3 cellular contexts compared by ENCODE assay signal in the genomic region with DNA sequence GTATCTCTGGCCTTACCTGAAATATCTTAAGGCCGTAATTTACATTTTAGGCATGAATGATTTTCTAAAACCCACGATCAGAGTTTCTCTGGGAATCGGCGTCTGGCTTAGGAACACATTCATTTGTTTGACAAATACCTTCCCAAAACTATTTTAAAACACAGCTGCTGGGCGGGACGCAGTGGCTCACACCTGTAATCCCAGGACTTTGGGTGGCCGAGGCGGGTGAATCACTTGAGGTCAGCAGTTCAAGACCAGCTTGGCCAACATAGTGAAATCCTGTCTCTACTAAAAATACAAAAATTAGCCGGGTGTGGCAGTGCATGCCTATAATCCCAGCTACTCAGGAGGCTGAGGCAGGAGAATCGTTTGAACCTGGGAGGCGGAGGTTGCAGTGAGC. TPM values are rescaled to one million over a fixed set of nuclear protein-coding genes. Genes with fewer than 3 reads are reported as not detected.
"Had no signal": no experiment of that assay in that cellular context is flagged by ENCODE, and none has a peak within 500 bp of the region (broad histone marks: within the 10 kb centered on the region; RNA-seq: fewer than 3 reads in every experiment).

No MANE protein-coding gene starts in this region.

RNA-seq across cellular contexts. Expression of a gene that starts 16.5 kb away (rescaled TPM):
- total RNA-seq: HepG2 had no signal
- polyA plus RNA-seq: IgD-negative memory B cell had no signal

RNA-seq across cellular contexts. Expression of a gene that starts 43.0 kb away (rescaled TPM):
- total RNA-seq: HT-29 had no signal
- polyA plus RNA-seq: IgD-negative memory B cell had no signal
